ENCODE assay signal across 18 cellular contexts in genomic region chr12:117547209-117547608, GRCh38.
"Had no signal": no experiment of that assay in that cellular context is flagged by ENCODE, and none has a peak within 500 bp of the region (broad histone marks: within the 10 kb centered on the region; RNA-seq: fewer than 3 reads in every experiment).

No MANE protein-coding gene starts in this region.

- H3K27me3 ChIP-seq: colonic mucosa, esophagus muscularis mucosa, foreskin keratinocyte, hepatocyte, left lung had no signal

- H3K4me3 ChIP-seq: colonic mucosa, esophagus muscularis mucosa, gastroesophageal sphincter, heart left ventricle, hepatocyte, left lung, lower lobe of right lung had no signal

- DNase-seq: colonic mucosa; cortex of kidney; effector CD8-positive, alpha-beta T cell; effector memory CD8-positive, alpha-beta T cell; foreskin keratinocyte; heart left ventricle; hypothalamus; left cardiac atrium; left lung; left ventricle myocardium superior; lower lobe of right lung; mesenchymal stem cell; midbrain; naive thymus-derived CD4-positive, alpha-beta T cell had no signal

- H3K36me3 ChIP-seq: colonic mucosa, esophagus muscularis mucosa, gastroesophageal sphincter, heart left ventricle, left lung, lower lobe of right lung had no signal

- H3K4me2 ChIP-seq: hepatocyte had no signal

- H3K9me3 ChIP-seq: colonic mucosa, left lung, lower lobe of right lung had no signal

- H3K4me1 ChIP-seq: colonic mucosa, esophagus muscularis mucosa, foreskin keratinocyte, gastroesophageal sphincter, heart left ventricle, left lung, lower lobe of right lung had no signal

- H3K4me3 Mint-ChIP-seq: dendritic cell treated with granulocyte-macrophage colony-stimulating factor and Interleukin-4, amounts not matched to agents 40 ng/mL and 50 ng/mL, for 4 days; effector memory CD8-positive, alpha-beta T cell; naive thymus-derived CD4-positive, alpha-beta T cell had no signal

- H2AFZ ChIP-seq: hepatocyte had no signal

- H3K9me3 Mint-ChIP-seq: dendritic cell treated with granulocyte-macrophage colony-stimulating factor and Interleukin-4, amounts not matched to agents 40 ng/mL and 50 ng/mL, for 4 days had no signal

- H3K27me3 Mint-ChIP-seq: effector memory CD8-positive, alpha-beta T cell had no signal

- ATAC-seq: effector memory CD8-positive, alpha-beta T cell; foreskin keratinocyte; gastroesophageal sphincter; heart left ventricle; left cardiac atrium; left lung; left ventricle myocardium superior; lower lobe of right lung; naive thymus-derived CD4-positive, alpha-beta T cell had no signal

- H3K36me3 Mint-ChIP-seq: naive thymus-derived CD4-positive, alpha-beta T cell had no signal

- H3K27ac ChIP-seq: colonic mucosa, esophagus muscularis mucosa, foreskin keratinocyte, gastroesophageal sphincter, heart left ventricle, hepatocyte, left lung, lower lobe of right lung had no signal

- H3K27ac Mint-ChIP-seq: dendritic cell treated with granulocyte-macrophage colony-stimulating factor and Interleukin-4, amounts not matched to agents 40 ng/mL and 50 ng/mL, for 4 days; effector memory CD8-positive, alpha-beta T cell; naive thymus-derived CD4-positive, alpha-beta T cell had no signal

- H3K79me2 ChIP-seq: hepatocyte had no signal
